8 cellular contexts compared by ENCODE assay signal in genomic region chr11:46239801-46240061, GRCh38. TPM values are rescaled to one million over a fixed set of nuclear protein-coding genes. Genes with fewer than 3 reads are reported as not detected.
DNase-seq lines count a peak whose midpoint lies in the region; ATAC-seq and TF ChIP-seq lines count a peak whose summit lies in the region.

No MANE protein-coding gene starts in this region.

- no peak overlapping the region for H3K4me3 ChIP-seq in uterus
- no peak overlapping the region for H3K4me3 ChIP-seq in suprapubic skin

- H3K4me1 Mint-ChIP-seq in natural killer cell treated with Interleukin-12 subunit alpha and Interleukin-12 subunit beta and Interleukin-15 and Interleukin-18, amount 100 ng/mL, for 72 hours (ENCODE audit: low read depth in 2 of 2), result peaks cover 37 to 40% of the 10 kb centered on the region in 2 donors
- peaks cover 7 to 20% of the 10 kb centered on the region in 2 donors for H3K4me1 Mint-ChIP-seq in natural killer cell

- no peak for TF ChIP-seq CTCF in natural killer cell (IDR thresholded peaks at IDR 0.05)
- no peak for TF ChIP-seq CTCF in foreskin keratinocyte (conservative IDR thresholded peaks at IDR 0.05)
- TF ChIP-seq CTCF in uterus (IDR thresholded peaks at IDR 0.05), result no peak
- no peak for TF ChIP-seq CTCF in suprapubic skin (IDR thresholded peaks at IDR 0.05)

- no peak overlapping the region for H3K27ac Mint-ChIP-seq in natural killer cell treated with Interleukin-12 subunit alpha and Interleukin-12 subunit beta and Interleukin-15 and Interleukin-18, amount 100 ng/mL, for 72 hours
- H3K27ac Mint-ChIP-seq in natural killer cell, result no peak overlapping the region

- DNase-seq in natural killer cell treated with Interleukin-12 subunit alpha and Interleukin-12 subunit beta and Interleukin-15 and Interleukin-18, amount 100 ng/mL, for 72 hours (ENCODE audit: low spot score), result no peak
- DNase-seq in natural killer cell (no peak), RKO (ENCODE audit: low spot score) (peak; percentile 77), foreskin keratinocyte (peak; percentile 55 to 69), uterus (no peak), cerebellum (ENCODE audit: low spot score) (no peak), suprapubic skin (ENCODE audit: low spot score in 2 of 2) (no peak), OCI-M1 (lab: John Stamatoyannopoulos, UW) (no peak)

- H3K27ac ChIP-seq in foreskin keratinocyte, result peak overlapping the region; percentile 47
- H3K27ac ChIP-seq in uterus, result peak overlapping the region; percentile 84 to 89
- H3K27ac ChIP-seq in suprapubic skin, result no peak overlapping the region

- ATAC-seq in natural killer cell treated with Interleukin-12 subunit alpha and Interleukin-12 subunit beta and Interleukin-15 and Interleukin-18, amount 100 ng/mL, for 72 hours, result no peak
- no peak for ATAC-seq in natural killer cell
- ATAC-seq in foreskin keratinocyte, result peak; percentile 5

- no peaks in the 10 kb centered on the region for H3K9me3 Mint-ChIP-seq in natural killer cell treated with Interleukin-12 subunit alpha and Interleukin-12 subunit beta and Interleukin-15 and Interleukin-18, amount 100 ng/mL, for 72 hours
- no peaks in the 10 kb centered on the region for H3K9me3 Mint-ChIP-seq in natural killer cell

- 45% methylated on average over 4 of the region's 4 CpGs for WGBS in suprapubic skin

- H3K4me1 ChIP-seq in foreskin keratinocyte (peaks cover 28% of the 10 kb centered on the region), uterus (no peaks in the 10 kb centered on the region), suprapubic skin (peaks cover 46% of the 10 kb centered on the region)

- peaks cover 9% of the 10 kb centered on the region for H3K36me3 Mint-ChIP-seq in natural killer cell treated with Interleukin-12 subunit alpha and Interleukin-12 subunit beta and Interleukin-15 and Interleukin-18, amount 100 ng/mL, for 72 hours
- H3K36me3 Mint-ChIP-seq in natural killer cell, result no peaks in the 10 kb centered on the region

- no peak for TF ChIP-seq EP300 in suprapubic skin (IDR thresholded peaks at IDR 0.05)

- intact Hi-C loops in natural killer cell (cut with micrococcal nuclease), result loop anchor here (1.0 to 5.0 kb wide), 2 partner anchors 69 to 288 kb away; no protein-coding TSS in a partner anchor
- intact Hi-C loops in uterus (cut with DNase I; ENCODE audit: low total_unique reads), result loop anchor here (2.0 kb wide), 1 partner anchor 69 kb away; no protein-coding TSS in a partner anchor

- peaks cover 23 to 30% of the 10 kb centered on the region in 2 donors for H3K27me3 Mint-ChIP-seq in natural killer cell treated with Interleukin-12 subunit alpha and Interleukin-12 subunit beta and Interleukin-15 and Interleukin-18, amount 100 ng/mL, for 72 hours
- peaks cover 32 to 35% of the 10 kb centered on the region in 2 donors for H3K27me3 Mint-ChIP-seq in natural killer cell (ENCODE audit: low read depth in 2 of 2)

- peak overlapping the region; percentile 67 for H3K4me3 Mint-ChIP-seq in natural killer cell treated with Interleukin-12 subunit alpha and Interleukin-12 subunit beta and Interleukin-15 and Interleukin-18, amount 100 ng/mL, for 72 hours
- no peak overlapping the region for H3K4me3 Mint-ChIP-seq in natural killer cell

- H3K9me3 ChIP-seq in uterus (no peaks in the 10 kb centered on the region), suprapubic skin (no peaks in the 10 kb centered on the region)

- H3K36me3 ChIP-seq in uterus (no peaks in the 10 kb centered on the region), suprapubic skin (no peaks in the 10 kb centered on the region)

- H3K27me3 ChIP-seq in foreskin keratinocyte (no peaks in the 10 kb centered on the region), uterus (no peaks in the 10 kb centered on the region), suprapubic skin (no peaks in the 10 kb centered on the region)

- TF ChIP-seq POLR2A in uterus (IDR thresholded peaks at IDR 0.05) (no peak), suprapubic skin (IDR thresholded peaks at IDR 0.05) (no peak)

RNA-seq across cellular contexts. Expression of gene CREB3L1, which starts 37.7 kb away (rescaled TPM):
- total RNA-seq in natural killer cell treated with Interleukin-12 subunit alpha and Interleukin-12 subunit beta and Interleukin-15 and Interleukin-18, amount 100 ng/mL, for 72 hours, result not detected
- total RNA-seq in natural killer cell, result not detected
- total RNA-seq in foreskin keratinocyte, result 0.35 and 0.88 TPM in 2 replicates
- 0.61 and 1.1 TPM in 2 replicates for polyA plus RNA-seq in foreskin keratinocyte
- 10 to 100 TPM in 2 of 4 donors, 1 to 10 TPM in 1, not detected in 1; 2.0 to 20.8 (median 14.8) TPM for total RNA-seq in uterus
- total RNA-seq in cerebellum, result 2.4 TPM
- 1 to 10 TPM in 2 of 4 donors, under 1 TPM in 2; 0.79 to 2.3 (median 1.5) TPM for total RNA-seq in suprapubic skin

Comparison
In these comparisons a context has a peak if more than half of its experiments do, and no peak if none do; other contexts are left out.
1. DNase-seq: peak in RKO (single experiment) and foreskin keratinocyte (2 of 2); none in natural killer cell treated with Interleukin-12 subunit alpha and Interleukin-12 subunit beta and Interleukin-15 and Interleukin-18, amount 100 ng/mL, for 72 hours (single experiment), natural killer cell (single experiment), uterus (0 of 2), cerebellum (single experiment), suprapubic skin (0 of 2) and OCI-M1 (single experiment).